11 cellular contexts compared by ENCODE assay signal in the genomic region with DNA sequence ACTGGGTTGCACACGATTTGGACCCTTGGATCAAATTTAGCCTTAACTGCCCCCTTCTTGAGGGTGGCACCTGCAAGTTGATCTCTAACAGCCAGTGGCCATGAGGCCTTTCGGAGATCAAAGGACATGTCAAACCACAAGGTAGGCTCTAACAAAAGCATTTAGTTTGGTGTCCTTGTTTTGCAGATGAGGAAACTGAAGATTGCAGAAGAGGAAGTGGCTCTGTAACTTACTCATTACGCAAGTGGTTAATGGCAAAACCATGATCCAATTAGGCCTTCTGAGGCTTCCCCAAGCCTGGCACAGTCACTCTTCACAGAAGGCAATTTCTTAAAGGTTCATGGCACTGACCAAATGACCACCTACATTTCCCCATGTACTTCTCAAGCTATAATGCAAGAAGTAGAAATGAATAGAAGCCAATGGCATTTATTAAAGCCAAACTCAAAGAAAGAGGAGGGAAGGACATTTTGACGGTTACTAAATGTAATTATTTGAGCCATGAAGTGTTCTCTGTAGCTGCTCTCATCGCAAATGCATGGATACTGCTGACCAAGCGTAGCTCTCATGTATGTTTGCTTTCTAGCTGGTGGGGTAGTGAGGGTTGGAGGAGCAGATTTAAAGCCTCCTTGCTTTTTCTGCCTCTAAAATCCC. TPM values are rescaled to one million over a fixed set of nuclear protein-coding genes. Genes with fewer than 3 reads are reported as not detected.
DNase-seq lines count a peak whose midpoint lies in the region; ATAC-seq and TF ChIP-seq lines count a peak whose summit lies in the region.
"Had no signal": no experiment of that assay in that cellular context is flagged by ENCODE, and none has a peak within 500 bp of the region (broad histone marks: within the 10 kb centered on the region; RNA-seq: fewer than 3 reads in every experiment).

No MANE protein-coding gene starts in this region.

- no peak overlapping the region for H3K4me3 ChIP-seq in MG63

- H3K4me3 Mint-ChIP-seq in HFFc6, result no peak overlapping the region; the same call in 1 of the 2 replicates

- no peak overlapping the region for H3K27ac Mint-ChIP-seq in HFFc6

- no peaks in the 10 kb centered on the region for H3K9me3 ChIP-seq in MG63

- no peaks in the 10 kb centered on the region for H3K36me3 Mint-ChIP-seq in HFFc6 (ENCODE audit: low read depth)

- no peak for TF ChIP-seq CTCF in HFFc6 (IDR thresholded peaks at IDR 0.05)

- H3K27me3 ChIP-seq in MG63, result no peaks in the 10 kb centered on the region

- H3K4me1 Mint-ChIP-seq in HFFc6 (ENCODE audit: low read depth), result no peaks in the 10 kb centered on the region

- H3K9me3 Mint-ChIP-seq in HFFc6, result no peaks in the 10 kb centered on the region

- no peaks in the 10 kb centered on the region for H3K36me3 ChIP-seq in MG63

- DNase-seq in NCI-H82 (lab: John Stamatoyannopoulos, UW), result peak; percentile 45
- DNase-seq in NCI-H82 treated with DMSO at 0.1 percent for 48 hours (lab: John Stamatoyannopoulos, UW; ENCODE audit: unreplicated experiment), result no peak
- peak; percentile 97 for DNase-seq in MV-4-11 (lab: John Stamatoyannopoulos, UW)
- peak; percentile 55 for DNase-seq in renal cortical epithelial cell (ENCODE audit: low read depth)
- no peak for DNase-seq in HFFc6
- DNase-seq in MG63, result no peak
- DNase-seq in ecto neural progenitor cell (ENCODE audit: low spot score), result no peak
- DNase-seq: kidney glomerular epithelial cell, NCI-H524 treated with DMSO at 0.1 percent for 48 hours had no signal

- ATAC-seq in HG02759 (IDR thresholded peaks at IDR 0.05; ENCODE audit: unreplicated experiment), result peak; percentile 92

- peaks cover 30% of the 10 kb centered on the region for H3K27me3 Mint-ChIP-seq in HFFc6 (ENCODE audit: insufficient read depth)

RNA-seq across cellular contexts. Expression of a gene that starts 32.8 kb away (rescaled TPM):
- total RNA-seq in renal cortical epithelial cell, result not detected in 2 replicates
- total RNA-seq in HFFc6 (2021; fragmentation: NEBNext Ultra II Directional; extraction: Animal tissue kit (Norgen Biotek cat#: 25700)), result not detected
- not detected in 2 replicates for total RNA-seq in MG63 (2014; rRNA removed; shearing (Covaris generic); ENCODE audit: low replicate concordance)
- total RNA-seq: dermis microvascular lymphatic vessel endothelial cell had no signal

RNA-seq across cellular contexts. Expression of a gene that starts 55.5 kb away (rescaled TPM):
- 44.8 and 96.0 TPM in 2 replicates for total RNA-seq in renal cortical epithelial cell
- 10 to 100 TPM; 64.3 to 80.1 (median 72.8) TPM for total RNA-seq in HFFc6 (2021; fragmentation: NEBNext Ultra II Directional; extraction: Animal tissue kit (Norgen Biotek cat#: 25700))
- 24.8 and 30.7 TPM in 2 replicates for total RNA-seq in MG63 (2014; rRNA removed; shearing (Covaris generic); ENCODE audit: low replicate concordance)

RNA-seq across cellular contexts. Expression of a gene that starts 58.8 kb away (rescaled TPM):
- total RNA-seq in renal cortical epithelial cell, result 0.05 TPM in 1 of 2 replicates, not detected in the other
- total RNA-seq in HFFc6 (2021; fragmentation: NEBNext Ultra II Directional; extraction: Animal tissue kit (Norgen Biotek cat#: 25700)), result under 1 TPM in 3 of 6 experiments, not detected in 3; 0.05 to 0.26 (median 0.12) TPM
- not detected in 2 replicates for total RNA-seq in MG63 (2014; rRNA removed; shearing (Covaris generic); ENCODE audit: low replicate concordance)
- total RNA-seq: dermis microvascular lymphatic vessel endothelial cell had no signal

Comparison
In these comparisons a context has a peak if more than half of its experiments do, and no peak if none do; other contexts are left out.
1. DNase-seq: peak in NCI-H82 (single experiment), MV-4-11 (single experiment) and renal cortical epithelial cell (single experiment); none in NCI-H82 treated with DMSO at 0.1 percent for 48 hours (single experiment), HFFc6 (single experiment), MG63 (single experiment) and ecto neural progenitor cell (single experiment).